Comparison of ENCODE assay signal across 28 cellular contexts in the genomic region with DNA sequence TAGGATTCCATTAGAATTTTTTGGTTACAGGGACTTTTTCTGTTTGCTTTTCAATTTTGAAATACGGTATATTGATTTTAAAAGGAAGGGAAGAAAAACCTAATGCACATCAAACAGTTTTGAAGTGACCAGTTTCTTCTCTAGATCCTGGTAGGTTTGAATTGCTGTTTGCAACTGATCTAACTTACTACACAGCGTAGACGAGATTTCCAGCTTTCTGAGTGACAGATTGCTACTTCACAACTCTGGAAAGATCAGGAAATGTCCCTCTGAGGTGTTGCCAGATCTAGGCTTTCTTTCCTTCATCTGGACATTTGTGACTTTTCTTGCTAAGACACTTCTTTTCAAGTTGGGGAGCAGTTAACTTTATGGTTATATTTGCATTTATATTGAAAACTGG.
"Had no signal": no experiment of that assay in that cellular context is flagged by ENCODE, and none has a peak within 500 bp of the region (broad histone marks: within the 10 kb centered on the region; RNA-seq: fewer than 3 reads in every experiment).

No MANE protein-coding gene starts in this region.

- H3K4me3 ChIP-seq: neural progenitor cell, ovary, psoas muscle, skin epidermis, smooth muscle cell, spleen, stomach, thoracic aorta, thyroid gland, tibial nerve, upper lobe of left lung, vagina had no signal

- ATAC-seq: natural killer cell; sciatic nerve; stimulated activated effector memory CD8-positive, alpha-beta T cell treated with anti-CD3 and anti-CD28 coated beads, Interleukin-12 subunit alpha, Interleukin-12 subunit beta, amount 100 ng/mL, for 72 hours; stimulated activated naive B cell treated with anti-CD40 and anti-IgM and Interleukin-4, amounts not matched to agents 10 μg/mL and 1 μg/mL and 100 μg/mL, for 72 hours had no signal

- H3K4me3 Mint-ChIP-seq: natural killer cell; nephron; neural progenitor cell; stimulated activated effector memory CD8-positive, alpha-beta T cell treated with anti-CD3 and anti-CD28 coated beads, Interleukin-12 subunit alpha, Interleukin-12 subunit beta, amount 100 ng/mL, for 72 hours; stimulated activated naive B cell treated with anti-CD40 and anti-IgM and Interleukin-4, amounts not matched to agents 10 μg/mL and 1 μg/mL and 100 μg/mL, for 72 hours; stimulated activated naive CD8-positive, alpha-beta T cell treated with anti-CD3 and anti-CD28 coated beads, Interleukin-15, Interleukin-2, amounts not matched to agents 100 ng/mL and 50 ng/mL, for 24 hours had no signal

- H3K4me2 ChIP-seq: neural progenitor cell, smooth muscle cell had no signal

- DNase-seq: natural killer cell; occipital lobe; ovary; posterior cingulate gyrus; psoas muscle; right cardiac atrium; spleen; stimulated activated CD4-positive, alpha-beta T cell treated with anti-CD3 and anti-CD28 coated beads, Interleukin-12 subunit alpha, Interleukin-12 subunit beta, amount 100 ng/mL, for 4 hours; stimulated activated CD4-positive, alpha-beta T cell treated with anti-CD3 and anti-CD28 coated beads, Interleukin-1b, Interleukin-23, amount 100 ng/mL, for 48 hours; stimulated activated CD4-positive, alpha-beta T cell treated with anti-CD3 and anti-CD28 coated beads, Interleukin-4, amount 100 ng/mL, for 1 hour; stimulated activated naive B cell treated with anti-CD40 and anti-IgM and Interleukin-4, amounts not matched to agents 10 μg/mL and 1 μg/mL and 100 μg/mL, for 72 hours; stimulated activated naive CD4-positive, alpha-beta T cell treated with Interleukin-2 at 50 U/mL for 16 hours; stomach; thyroid gland; upper lobe of left lung had no signal

- H3K9ac ChIP-seq: neural progenitor cell, parathyroid adenoma had no signal

- H3K27ac ChIP-seq: neural progenitor cell, ovary, parathyroid adenoma, psoas muscle, skin epidermis, spleen, stomach, thoracic aorta, thyroid gland, tibial nerve, upper lobe of left lung, vagina had no signal

- H3K27ac Mint-ChIP-seq: natural killer cell; nephron; neural progenitor cell; progenitor cell of endocrine pancreas; stimulated activated effector memory CD8-positive, alpha-beta T cell treated with anti-CD3 and anti-CD28 coated beads, Interleukin-12 subunit alpha, Interleukin-12 subunit beta, amount 100 ng/mL, for 72 hours; stimulated activated naive B cell treated with anti-CD40 and anti-IgM and Interleukin-4, amounts not matched to agents 10 μg/mL and 1 μg/mL and 100 μg/mL, for 72 hours; stimulated activated naive CD8-positive, alpha-beta T cell treated with anti-CD3 and anti-CD28 coated beads, Interleukin-15, Interleukin-2, amounts not matched to agents 100 ng/mL and 50 ng/mL, for 24 hours had no signal

- H3K27me3 ChIP-seq: neural progenitor cell, ovary, spleen, stomach, thyroid gland, tibial nerve, upper lobe of left lung, vagina had no signal

- H3K9me3 Mint-ChIP-seq: natural killer cell; nephron; neural progenitor cell; stimulated activated effector memory CD8-positive, alpha-beta T cell treated with anti-CD3 and anti-CD28 coated beads, Interleukin-12 subunit alpha, Interleukin-12 subunit beta, amount 100 ng/mL, for 72 hours; stimulated activated naive B cell treated with anti-CD40 and anti-IgM and Interleukin-4, amounts not matched to agents 10 μg/mL and 1 μg/mL and 100 μg/mL, for 72 hours; stimulated activated naive CD8-positive, alpha-beta T cell treated with anti-CD3 and anti-CD28 coated beads, Interleukin-15, Interleukin-2, amounts not matched to agents 100 ng/mL and 50 ng/mL, for 24 hours had no signal

- H3K27me3 Mint-ChIP-seq: stimulated activated naive B cell treated with anti-CD40 and anti-IgM and Interleukin-4, amounts not matched to agents 10 μg/mL and 1 μg/mL and 100 μg/mL, for 72 hours; stimulated activated naive CD8-positive, alpha-beta T cell treated with anti-CD3 and anti-CD28 coated beads, Interleukin-15, Interleukin-2, amounts not matched to agents 100 ng/mL and 50 ng/mL, for 24 hours had no signal

- H3K9me3 ChIP-seq: ovary, psoas muscle, spleen, stomach, thoracic aorta, thyroid gland, tibial nerve, upper lobe of left lung, vagina had no signal

- H2AFZ ChIP-seq: neural progenitor cell, parathyroid adenoma had no signal

- H3K36me3 ChIP-seq: neural progenitor cell, ovary, spleen, stomach, thoracic aorta, thyroid gland, tibial nerve, upper lobe of left lung, vagina had no signal

- H3K36me3 Mint-ChIP-seq: natural killer cell; neural progenitor cell; stimulated activated effector memory CD8-positive, alpha-beta T cell treated with anti-CD3 and anti-CD28 coated beads, Interleukin-12 subunit alpha, Interleukin-12 subunit beta, amount 100 ng/mL, for 72 hours had no signal

- FAIRE-seq: urothelium cell line had no signal
